8 cellular contexts compared by ENCODE assay signal in genomic region chr11:61797263-61797944, GRCh38. TPM values are rescaled to one million over a fixed set of nuclear protein-coding genes. Genes with fewer than 3 reads are reported as not detected.
DNase-seq lines count a peak whose midpoint lies in the region; ATAC-seq and TF ChIP-seq lines count a peak whose summit lies in the region.

No MANE protein-coding gene starts in this region.

- H3K79me2 ChIP-seq in Karpas-422 (ENCODE audit: low read length) = peaks cover 54% of the 10 kb centered on the region
- peaks cover 71% of the 10 kb centered on the region for H3K79me2 ChIP-seq in osteoblast (ENCODE audit: insufficient read depth, low read length)

- H3K4me1 Mint-ChIP-seq in Caco-2 (ENCODE audit: low read depth, unreplicated experiment) = peaks cover 20% of the 10 kb centered on the region

- no peak for TF ChIP-seq POLR2A in vagina (IDR thresholded peaks at IDR 0.05)

- POLR2A ChIA-PET in Caco-2 (lab: Charles Lee) = interaction anchor here (0.5 to 4.3 kb wide), 2 partner anchors 18 to 1093 kb away, joined by 3 to 30 read pairs; no protein-coding TSS in a partner anchor
- POLR2A ChIA-PET in Panc1 (lab: Charles Lee) = interaction anchor here (0.5 to 1.3 kb wide), 5 partner anchors 16 to 1517 kb away, joined by 3 to 6 read pairs (median 3); no protein-coding TSS in a partner anchor

- H3K4me3 ChIP-seq in Caco-2 (ENCODE audit: low read depth, low read length) (no peak overlapping the region), Karpas-422 (ENCODE audit: low read length) (no peak overlapping the region), Panc1 (ENCODE audit: low read depth in 2 of 2, low read length in 2 of 2) (no peak overlapping the region), osteoblast (ENCODE audit: insufficient read depth, low read length) (no peak overlapping the region), vagina (no peak overlapping the region)

- BruUV-seq in Caco-2 (replicated peaks; lab: Mats Ljungman, UMichigan) (no TSS peak), Panc1 (replicated peaks; lab: Mats Ljungman, UMichigan) (no TSS peak)

- H3K36me3 ChIP-seq in Caco-2 (ENCODE audit: control insufficient read depth, insufficient read depth, low read length) (no peaks in the 10 kb centered on the region), Karpas-422 (ENCODE audit: insufficient read depth, low read length) (peaks cover 29% of the 10 kb centered on the region), Panc1 (ENCODE audit: control insufficient read depth, insufficient read depth, low read length) (peaks cover 12% of the 10 kb centered on the region), osteoblast (ENCODE audit: insufficient read depth, low read length) (peaks cover 18% of the 10 kb centered on the region), vagina (no peaks in the 10 kb centered on the region)

- H3K4me2 ChIP-seq in Karpas-422 (ENCODE audit: low read depth, low read length, poor library complexity, severe bottlenecking) = no peak overlapping the region
- peak overlapping the region; percentile 56 for H3K4me2 ChIP-seq in osteoblast (ENCODE audit: insufficient read depth, low read length)

- no peaks in the 10 kb centered on the region for H3K9me3 Mint-ChIP-seq in Caco-2 (ENCODE audit: unreplicated experiment)

- peaks cover 7% of the 10 kb centered on the region; the same call in 1 of the 2 replicates for H4K20me1 ChIP-seq in Karpas-422 (ENCODE audit: insufficient read depth, low read depth, low read length)
- no peaks in the 10 kb centered on the region for H4K20me1 ChIP-seq in osteoblast (ENCODE audit: insufficient read depth, low read length)

- H2AFZ ChIP-seq in Karpas-422 (ENCODE audit: low read length) = no peak overlapping the region
- peak overlapping the region; percentile 72 for H2AFZ ChIP-seq in osteoblast (ENCODE audit: low read length)

- H3K36me3 Mint-ChIP-seq in Caco-2 (ENCODE audit: insufficient read depth, unreplicated experiment) = peaks cover 85% of the 10 kb centered on the region

- H3K27me3 ChIP-seq in Caco-2 (replicated peaks; ENCODE audit: control insufficient read depth, insufficient read depth, low read length) = no peaks in the 10 kb centered on the region
- no peaks in the 10 kb centered on the region for H3K27me3 ChIP-seq in Karpas-422 (ENCODE audit: low read length)
- no peaks in the 10 kb centered on the region for H3K27me3 ChIP-seq in Panc1 (ENCODE audit: control insufficient read depth, insufficient read depth, low read length)
- no peaks in the 10 kb centered on the region for H3K27me3 ChIP-seq in foreskin keratinocyte
- H3K27me3 ChIP-seq in osteoblast (ENCODE audit: insufficient read depth, low read length) = no peaks in the 10 kb centered on the region
- H3K27me3 ChIP-seq in vagina = no peaks in the 10 kb centered on the region

- H3K9me2 ChIP-seq in Karpas-422 (replicated peaks; ENCODE audit: insufficient read depth, low read length) = no peaks in the 10 kb centered on the region

- H3K27ac Mint-ChIP-seq in Caco-2 (ENCODE audit: unreplicated experiment) = no peak overlapping the region

- H3K27me3 Mint-ChIP-seq in Caco-2 (ENCODE audit: insufficient read depth, unreplicated experiment) = no peaks in the 10 kb centered on the region

- TF ChIP-seq CTCF in Caco-2 (IDR thresholded peaks at IDR 0.05; ENCODE audit: insufficient read depth in 1 of 2, low read depth in 1 of 2, low read length in 1 of 2, severe bottlenecking in 1 of 2, unreplicated experiment in 1 of 2) (peak; percentile 72 to 83), Panc1 (IDR thresholded peaks at IDR 0.05) (peak; percentile 82), foreskin keratinocyte (conservative IDR thresholded peaks at IDR 0.05) (peak; percentile 95), osteoblast (IDR thresholded peaks at IDR 0.05; ENCODE audit: extremely low read depth, low read depth, low read length) (peak; percentile 91), vagina (IDR thresholded peaks at IDR 0.05) (peak; percentile 56 to 81 (median 64))

- no peak overlapping the region for H3K9ac ChIP-seq in Karpas-422 (ENCODE audit: low read length)

- H3K4me1 ChIP-seq in Caco-2 = peaks cover 11% of the 10 kb centered on the region; the same call in 1 of the 2 replicates
- H3K4me1 ChIP-seq in Karpas-422 (ENCODE audit: low read length) = peaks cover 23% of the 10 kb centered on the region
- H3K4me1 ChIP-seq in Panc1 (ENCODE audit: control insufficient read depth, insufficient read depth, low read length) = peaks cover 9% of the 10 kb centered on the region; the same call in 1 of the 2 replicates
- peaks cover 7% of the 10 kb centered on the region for H3K4me1 ChIP-seq in foreskin keratinocyte
- H3K4me1 ChIP-seq in osteoblast (ENCODE audit: insufficient read depth, low read length) = peaks cover 9% of the 10 kb centered on the region
- peaks cover 16% of the 10 kb centered on the region for H3K4me1 ChIP-seq in vagina

- intact Hi-C loops in Caco-2 (cut with micrococcal nuclease; ENCODE audit: unreplicated experiment) (loop anchor here (1.0 to 5.0 kb wide), 7 partner anchors 18 to 311 kb away; partner anchors contain the start of gene FADS3), Panc1 (cut with micrococcal nuclease; ENCODE audit: unreplicated experiment) (loop anchor here (2.0 kb wide), 1 partner anchor 47 kb away; no protein-coding TSS in a partner anchor), vagina (cut with DNase I) (loop anchor here (10.0 kb wide), 2 partner anchors 97 to 307 kb away; partner anchors contain the start of gene FADS3)

- ATAC-seq in Panc1 = no peak
- no peak for ATAC-seq in foreskin keratinocyte
- ATAC-seq in GM21515 (IDR thresholded peaks at IDR 0.05; ENCODE audit: unreplicated experiment) = no peak

- in situ Hi-C loops in Panc1 (cut with HindIII; ENCODE audit: low pct_unique_long_range_greater_than_20kb, low sequenced_read_pairs) = no loop called here

- no peaks in the 10 kb centered on the region for H3K9me3 ChIP-seq in Caco-2
- no peaks in the 10 kb centered on the region for H3K9me3 ChIP-seq in Karpas-422 (ENCODE audit: low read length)
- H3K9me3 ChIP-seq in Panc1 (ENCODE audit: control insufficient read depth, insufficient read depth, low read depth, low read length) = no peaks in the 10 kb centered on the region
- H3K9me3 ChIP-seq in osteoblast (ENCODE audit: low read depth, low read length) = no peaks in the 10 kb centered on the region
- H3K9me3 ChIP-seq in vagina = no peaks in the 10 kb centered on the region

- CTCF ChIA-PET in Caco-2 (lab: Charles Lee) = interaction anchor here (0.7 to 3.6 kb wide), 23 partner anchors 10 to 311 kb away, joined by 3 to 57 read pairs (median 5); partner anchors contain the start of genes BEST1 and FADS1
- CTCF ChIA-PET in Panc1 (lab: Charles Lee) = interaction anchor here (0.6 to 1.4 kb wide), 10 partner anchors 8 to 369 kb away, joined by 3 to 10 read pairs (median 7); no protein-coding TSS in a partner anchor

- peak; percentile 80 for DNase-seq in Caco-2
- DNase-seq in Karpas-422 = peak; percentile 88
- peak; percentile 67 for DNase-seq in Panc1 (ENCODE audit: low read depth, low spot score)
- DNase-seq in activated T-helper 9 cell treated with anti-CD3 and anti-CD28 coated beads, Interleukin-2, amount 50 U/mL, for 16 hours (ENCODE audit: low read depth) = peak; percentile 47
- peak in 1 of 2 donors; percentile 58 for DNase-seq in foreskin keratinocyte
- DNase-seq in osteoblast (ENCODE audit: insufficient read length, low spot score, missing footprints) = peak; percentile 96
- no peak for DNase-seq in vagina (ENCODE audit: extremely low spot score in 2 of 2)

- H3K27ac ChIP-seq in Karpas-422 (ENCODE audit: low read length) (no peak overlapping the region), Panc1 (ENCODE audit: low read length) (0 out of 2 replicates have a peak overlapping the region, but pooled peaks have one; percentile 27), foreskin keratinocyte (no peak overlapping the region), osteoblast (ENCODE audit: low read depth, low read length) (peak overlapping the region; percentile 17), vagina (peak overlapping the region; percentile 40)

- no peak overlapping the region for H3K4me3 Mint-ChIP-seq in Caco-2 (ENCODE audit: unreplicated experiment)

RNA-seq across cellular contexts. Expression of gene FEN1, which starts 4.7 kb away (rescaled TPM):
- total RNA-seq in Caco-2 (2022) (83.4 and 86.1 TPM in 2 replicates), Panc1 (2021; ENCODE audit: unreplicated experiment) (67.6 TPM), foreskin keratinocyte (73.6 and 92.9 TPM in 2 replicates), osteoblast (7.7 and 9.0 TPM in 2 replicates), vagina (9.6 TPM)
- 18.0 and 32.4 TPM in 2 replicates for total RNA-seq in Karpas-422 (2014; rRNA removed; shearing (Covaris generic); ENCODE audit: low replicate concordance)
- 54.6 TPM for polyA plus RNA-seq in Panc1 (2012; ENCODE audit: insufficient read length)
- 64.5 and 79.3 TPM in 2 replicates for polyA plus RNA-seq in foreskin keratinocyte

RNA-seq across cellular contexts. Expression of gene TMEM258, which starts 5.0 kb away (rescaled TPM):
- total RNA-seq in Caco-2 (2022) (190 and 197 TPM in 2 replicates), Panc1 (2021; ENCODE audit: unreplicated experiment) (139 TPM), foreskin keratinocyte (133 and 163 TPM in 2 replicates), osteoblast (63.3 and 81.9 TPM in 2 replicates), vagina (47.9 TPM)
- total RNA-seq in Karpas-422 (2014; rRNA removed; shearing (Covaris generic); ENCODE audit: low replicate concordance) = 81.3 and 303 TPM in 2 replicates
- polyA plus RNA-seq in Panc1 (2012; ENCODE audit: insufficient read length) = 283 TPM
- polyA plus RNA-seq in foreskin keratinocyte = 223 and 259 TPM in 2 replicates

RNA-seq across cellular contexts. Expression of gene FADS1, which starts 19.4 kb away (rescaled TPM):
- total RNA-seq in Caco-2 (2022) (108 and 116 TPM in 2 replicates), Panc1 (2021; ENCODE audit: unreplicated experiment) (186 TPM), foreskin keratinocyte (88.0 and 97.3 TPM in 2 replicates), osteoblast (303 and 323 TPM in 2 replicates), vagina (9.8 TPM)
- 80.3 and 99.6 TPM in 2 replicates for total RNA-seq in Karpas-422 (2014; rRNA removed; shearing (Covaris generic); ENCODE audit: low replicate concordance)
- polyA plus RNA-seq in Panc1 (2012; ENCODE audit: insufficient read length) = 219 TPM
- polyA plus RNA-seq in foreskin keratinocyte = 40.1 and 41.6 TPM in 2 replicates

RNA-seq across cellular contexts. Expression of gene FADS2, which starts 30.7 kb away (rescaled TPM):
- 30.6 and 36.3 TPM in 2 replicates for total RNA-seq in Caco-2 (2022)
- 74.0 and 75.7 TPM in 2 replicates for total RNA-seq in Karpas-422 (2014; rRNA removed; shearing (Covaris generic); ENCODE audit: low replicate concordance)
- 679 TPM for total RNA-seq in Panc1 (2021; ENCODE audit: unreplicated experiment)
- 887 TPM for polyA plus RNA-seq in Panc1 (2012; ENCODE audit: insufficient read length)
- 517 and 543 TPM in 2 replicates for total RNA-seq in foreskin keratinocyte
- 354 and 363 TPM in 2 replicates for polyA plus RNA-seq in foreskin keratinocyte
- total RNA-seq in osteoblast = 258 and 275 TPM in 2 replicates
- 25.5 TPM for total RNA-seq in vagina

RNA-seq across cellular contexts. Expression of gene MYRF, which starts 45.0 kb away (rescaled TPM):
- total RNA-seq in Caco-2 (2022) (165 and 169 TPM in 2 replicates), Panc1 (2021; ENCODE audit: unreplicated experiment) (2.8 TPM), foreskin keratinocyte (0.10 and 0.18 TPM in 2 replicates), osteoblast (0.29 and 0.36 TPM in 2 replicates), vagina (0.25 TPM)
- 0.32 TPM in 1 of 2 replicates, not detected in the other for total RNA-seq in Karpas-422 (2014; rRNA removed; shearing (Covaris generic); ENCODE audit: low replicate concordance)
- polyA plus RNA-seq in Panc1 (2012; ENCODE audit: insufficient read length) = 3.7 TPM
- polyA plus RNA-seq in foreskin keratinocyte = 0.11 and 0.12 TPM in 2 replicates

Comparison
In these comparisons a context has a peak if more than half of its experiments do, and no peak if none do; other contexts are left out.
1. DNase-seq: peak in Caco-2 (2 of 2), Karpas-422 (single experiment), Panc1 (single experiment), activated T-helper 9 cell treated with anti-CD3 and anti-CD28 coated beads, Interleukin-2, amount 50 U/mL, for 16 hours (single experiment) and osteoblast (single experiment); none in vagina (0 of 2).
2. H3K27ac ChIP-seq: peak in Panc1 (single experiment), osteoblast (single experiment) and vagina (single experiment); none in Karpas-422 (single experiment) and foreskin keratinocyte (single experiment).
3. Peak in every context shown above with its lines, with median percentiles within 50 percentile points of each other: CTCF ChIP-seq.